Comparison of ENCODE assay signal across 8 cellular contexts in genomic region chr1:212433577-212434462, GRCh38. TPM values are rescaled to one million over a fixed set of nuclear protein-coding genes. Genes with fewer than 3 reads are reported as not detected.
A peak's percentile ranks its signal among the peaks of the same experiment; 100 is the strongest.
DNase-seq lines count a peak whose midpoint lies in the region; ATAC-seq and TF ChIP-seq lines count a peak whose summit lies in the region.

No MANE protein-coding gene starts in this region.

- DNase-seq in A673 (ENCODE audit: low spot score) (no peak), HL-60 (ENCODE audit: low read depth in 1 of 2, low spot score in 1 of 2) (no peak), brain microvascular endothelial cell (no peak), HUDEP-2 (lab: John Stamatoyannopoulos, UW; ENCODE audit: unreplicated experiment in 76 of 76) (no peak), inferior parietal cortex (ENCODE audit: extremely low spot score) (no peak)
- no peak for DNase-seq in effector CD4-positive, alpha-beta T cell

- intact Hi-C loops in A673 (cut with micrococcal nuclease; ENCODE audit: unreplicated experiment), result no loop called here

- H3K27me3 ChIP-seq in A673 (replicated peaks; ENCODE audit: insufficient read depth, low read depth, low read length, poor library complexity), result no peaks in the 10 kb centered on the region
- H3K27me3 ChIP-seq in HL-60 (ENCODE audit: insufficient read depth, poor library complexity, severe bottlenecking), result no peaks in the 10 kb centered on the region
- no peaks in the 10 kb centered on the region for H3K27me3 ChIP-seq in brain microvascular endothelial cell (replicated peaks)
- H3K27me3 ChIP-seq in mononuclear cell (ENCODE audit: insufficient read depth, low read length), result no peaks in the 10 kb centered on the region

- H3K9me3 ChIP-seq in A673 (ENCODE audit: low read depth, low read length, poor library complexity, severe bottlenecking) (no peaks in the 10 kb centered on the region), mononuclear cell (ENCODE audit: low read depth, low read length) (no peaks in the 10 kb centered on the region)

- no peak for ATAC-seq in HG02642 (IDR thresholded peaks at IDR 0.05; ENCODE audit: poor library complexity, unreplicated experiment)

- TF ChIP-seq CTCF in A673 (conservative IDR thresholded peaks at IDR 0.05; ENCODE audit: low read depth, low read length), result no peak
- TF ChIP-seq CTCF in HL-60 (IDR thresholded peaks at IDR 0.05; ENCODE audit: insufficient read depth, low read length), result no peak
- no peak for TF ChIP-seq CTCF in brain microvascular endothelial cell (IDR thresholded peaks at IDR 0.05; ENCODE audit: low read depth, low read length, missing control alignments)

- no peaks in the 10 kb centered on the region for H3K36me3 ChIP-seq in A673 (ENCODE audit: insufficient read depth, low read length, poor library complexity, severe bottlenecking)
- no peaks in the 10 kb centered on the region for H3K36me3 ChIP-seq in brain microvascular endothelial cell (replicated peaks)

- POLR2A ChIA-PET in A673 (lab: Charles Lee; ENCODE audit: low non-redundant PET), result no interaction called here

- H3K27ac ChIP-seq in A673 (ENCODE audit: low read depth, low read length, poor library complexity, severe bottlenecking) (peak overlapping the region; percentile 71), HL-60 (replicated peaks) (no peak overlapping the region), brain microvascular endothelial cell (no peak overlapping the region)

- H3K4me3 ChIP-seq in A673 (ENCODE audit: low read depth, low read length, poor library complexity, severe bottlenecking), result peak overlapping the region; percentile 74
- peak overlapping the region; percentile 55 for H3K4me3 ChIP-seq in HL-60 (replicated peaks; ENCODE audit: insufficient read depth, low read length)
- H3K4me3 ChIP-seq in brain microvascular endothelial cell (ENCODE audit: low read depth, low read length), result peak overlapping the region; percentile 67
- peak overlapping the region; percentile 57 for H3K4me3 ChIP-seq in mononuclear cell (ENCODE audit: low read length)

- BruUV-seq in A673 (replicated peaks; lab: Mats Ljungman, UMichigan), result TSS peak; percentile 23

- H3K4me1 ChIP-seq in A673 (ENCODE audit: insufficient read depth, low read length, poor library complexity, severe bottlenecking), result peaks cover 5% of the 10 kb centered on the region
- H3K4me1 ChIP-seq in mononuclear cell (ENCODE audit: insufficient read depth, low read length), result peaks cover 14% of the 10 kb centered on the region

- in situ Hi-C loops in brain microvascular endothelial cell (cut with HindIII; ENCODE audit: low pct_ligation_motif_present, low sequenced_read_pairs), result no loop called here

- CTCF ChIA-PET in A673 (lab: Charles Lee), result no interaction called here

RNA-seq across cellular contexts. Expression of gene NENF, which starts 1.1 kb away (rescaled TPM):
- 51.0 and 59.5 TPM in 2 replicates for total RNA-seq in A673 (2021)
- total RNA-seq in mononuclear cell, result 12.9 TPM

RNA-seq across cellular contexts. Expression of gene PACC1, which starts 19.1 kb away (rescaled TPM):
- 14.5 and 15.6 TPM in 2 replicates for total RNA-seq in A673 (2021)
- total RNA-seq in mononuclear cell, result 6.4 TPM
